In the genomic region with DNA sequence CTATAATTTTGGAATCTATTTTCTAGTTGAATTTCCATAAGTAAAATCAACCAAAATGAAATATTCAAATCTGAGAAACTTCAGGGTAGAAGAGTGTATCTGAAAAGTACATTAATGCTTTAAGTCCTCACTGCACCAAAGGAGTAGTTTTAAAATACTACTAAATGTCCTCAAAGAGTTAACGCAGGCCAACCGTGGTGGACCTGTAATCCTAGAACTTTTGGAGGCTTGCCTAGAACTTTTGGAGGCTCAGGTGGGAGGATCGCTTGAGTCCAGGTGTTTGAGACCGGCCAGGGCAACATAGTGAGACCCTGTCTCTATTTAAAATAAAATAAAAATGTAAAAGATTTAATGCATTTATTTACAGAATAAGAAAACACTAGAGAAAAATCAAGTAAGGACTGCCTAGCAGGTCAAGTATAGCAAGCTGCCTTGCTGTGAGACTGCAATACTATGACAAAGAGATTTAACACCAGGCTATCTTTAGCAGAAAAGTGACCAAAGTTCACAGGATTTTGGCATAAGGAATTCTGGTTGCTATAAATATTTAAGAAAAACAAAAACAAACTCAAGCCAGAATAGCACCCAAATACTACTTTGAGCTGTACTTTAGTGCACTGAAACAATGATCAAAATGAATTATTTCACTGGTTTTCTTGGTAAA, we compare ENCODE assay signal across 18 cellular contexts. TPM values are rescaled to one million over a fixed set of nuclear protein-coding genes. Genes with fewer than 3 reads are reported as not detected.
DNase-seq lines count a peak whose midpoint lies in the region; ATAC-seq and TF ChIP-seq lines count a peak whose summit lies in the region.
"Had no signal": no experiment of that assay in that cellular context is flagged by ENCODE, and none has a peak within 500 bp of the region (broad histone marks: within the 10 kb centered on the region; RNA-seq: fewer than 3 reads in every experiment).

No MANE protein-coding gene starts in this region.

- H3K9me3 ChIP-seq in liver (ENCODE audit: control insufficient read depth in 4 of 4, low read length in 3 of 4) (no peaks in the 10 kb centered on the region), thoracic aorta (no peaks in the 10 kb centered on the region)

- ATAC-seq in thoracic aorta (ENCODE audit: insufficient number of reproducible peaks, low FRiP score, low read depth) = peak; percentile 50

- H3K4me3 Mint-ChIP-seq in HFFc6 = no peak overlapping the region
- H3K4me3 Mint-ChIP-seq: H9 had no signal

- TF ChIP-seq CTCF in HFFc6 (IDR thresholded peaks at IDR 0.05) (no peak), fibroblast of mammary gland (conservative IDR thresholded peaks at IDR 0.05; ENCODE audit: control insufficient read depth, insufficient read depth, low read depth, low read length) (no peak), liver (IDR thresholded peaks at IDR 0.05; ENCODE audit: low read depth, low read length, missing input control) (no peak), thoracic aorta (IDR thresholded peaks at IDR 0.05) (no peak)

- H3K4me3 ChIP-seq in fibroblast of mammary gland (ENCODE audit: control insufficient read depth, low read depth, low read length) (no peak overlapping the region), liver (ENCODE audit: low read depth in 1 of 3, low read length in 3 of 3) (no peak overlapping the region), thoracic aorta (no peak overlapping the region)

- no peak overlapping the region for H3K9ac ChIP-seq in liver (ENCODE audit: low read depth in 1 of 2, low read length in 2 of 2)

- peaks cover 25% of the 10 kb centered on the region for H3K36me3 Mint-ChIP-seq in HFFc6 (ENCODE audit: low read depth)

- no peak overlapping the region for H3K27ac Mint-ChIP-seq in HFFc6
- H3K27ac Mint-ChIP-seq: H9 had no signal

- TF ChIP-seq RAD21 in liver (IDR thresholded peaks at IDR 0.05) = no peak

- peaks cover 11% of the 10 kb centered on the region for H3K4me1 Mint-ChIP-seq in HFFc6 (ENCODE audit: low read depth)
- H3K4me1 Mint-ChIP-seq: H9 had no signal

- H3K27ac ChIP-seq in liver (ENCODE audit: low read depth in 1 of 2, low read length in 2 of 2) (peak overlapping the region in 1 of 2 donors; percentile 20), thoracic aorta (peak overlapping the region; percentile 67 to 76)

- H3K36me3 ChIP-seq in liver (ENCODE audit: control insufficient read depth in 4 of 4, insufficient read depth in 3 of 4, low read depth in 1 of 4, low read length in 3 of 4) (peaks cover 6 to 35% (median 24%) of the 10 kb centered on the region in 4 donors), thoracic aorta (peaks cover 31% of the 10 kb centered on the region)

- H3K4me1 ChIP-seq in liver (ENCODE audit: control insufficient read depth in 4 of 4, insufficient read depth in 4 of 4, low read length in 3 of 4) (peaks cover 0 to 14% (median 2%) of the 10 kb centered on the region in 4 donors), thoracic aorta (ENCODE audit: control insufficient read depth in 1 of 2, low read depth in 2 of 2) (peaks cover 22 to 29% of the 10 kb centered on the region in 2 donors)

- DNase-seq in HFFc6 = peak; percentile 7
- DNase-seq in fibroblast of mammary gland (ENCODE audit: low read depth) = peak; percentile 3
- no peak for DNase-seq in thoracic aorta (ENCODE audit: low spot score)
- no peak for DNase-seq in globus pallidus (ENCODE audit: low spot score)
- DNase-seq in RKO (ENCODE audit: low spot score) = no peak
- no peak for DNase-seq in NCI-H526 (lab: John Stamatoyannopoulos, UW)
- DNase-seq: COR-L47, H9, MV-4-11, NCI-H1417, NCI-H187 treated with DMSO at 0.1 percent for 48 hours, NCI-H446, NCI-H748 treated with DMSO at 0.1 percent for 48 hours, OCI-M1 had no signal

- no peaks in the 10 kb centered on the region for H3K9me3 Mint-ChIP-seq in HFFc6
- H3K9me3 Mint-ChIP-seq: H9 had no signal

- H3K27me3 ChIP-seq in liver (ENCODE audit: control insufficient read depth in 4 of 4, insufficient read depth in 4 of 4, low read length in 3 of 4) (no peaks in the 10 kb centered on the region), thoracic aorta (replicated peaks; ENCODE audit: insufficient read depth) (no peaks in the 10 kb centered on the region)

- no peaks in the 10 kb centered on the region for H3K27me3 Mint-ChIP-seq in HFFc6 (ENCODE audit: insufficient read depth)

- WGBS in liver = 70% methylated on average over 4 of the region's 4 CpGs

TF ChIP-seq in liver, 16 proteins besides CTCF, POLR2A, EP300 and RAD21:
- TF ChIP-seq JUND (IDR thresholded peaks at IDR 0.05) = no peak
- no peak for TF ChIP-seq ZBTB33 (IDR thresholded peaks at IDR 0.05)
- TF ChIP-seq SP1 (IDR thresholded peaks at IDR 0.05) = peak; percentile 28
- TF ChIP-seq HNF4A (conservative IDR thresholded peaks at IDR 0.05) = peak; percentile 51 to 52
- TF ChIP-seq GABPA (IDR thresholded peaks at IDR 0.05 in 1 of 2, conservative IDR thresholded peaks at IDR 0.05 in 1 of 2) = no peak
- no peak for TF ChIP-seq FOXA2 (IDR thresholded peaks at IDR 0.05)
- no peak for TF ChIP-seq FOXA1 (IDR thresholded peaks at IDR 0.05)

RNA-seq across cellular contexts. Expression of gene CHCT1, which starts 41.0 kb away (rescaled TPM):
- total RNA-seq in HFFc6 (2021; fragmentation: NEBNext Ultra II Directional; extraction: Animal tissue kit (Norgen Biotek cat#: 25700)) = not detected
- total RNA-seq in liver = not detected
- not detected for polyA plus RNA-seq in liver
- total RNA-seq in thoracic aorta = not detected
- total RNA-seq: Daoy, H9, HT1080, SK-MEL-5 had no signal

Comparison
In these comparisons a context has a peak if more than half of its experiments do, and no peak if none do; other contexts are left out.
1. DNase-seq: peak in HFFc6 (single experiment) and fibroblast of mammary gland (single experiment); none in thoracic aorta (single experiment), globus pallidus (single experiment), RKO (single experiment) and NCI-H526 (0 of 2).